17 cellular contexts compared by ENCODE assay signal in genomic region chr12:131785763-131786330, GRCh38. TPM values are rescaled to one million over a fixed set of nuclear protein-coding genes. Genes with fewer than 3 reads are reported as not detected.
A peak's percentile ranks its signal among the peaks of the same experiment; 100 is the strongest.
DNase-seq lines count a peak whose midpoint lies in the region; ATAC-seq, FAIRE-seq and TF ChIP-seq lines count a peak whose summit lies in the region.
"Had no signal": no experiment of that assay in that cellular context is flagged by ENCODE, and none has a peak within 500 bp of the region (broad histone marks: within the 10 kb centered on the region; RNA-seq: fewer than 3 reads in every experiment).

No MANE protein-coding gene starts in this region.

- intact Hi-C loops in Panc1 (cut with micrococcal nuclease; ENCODE audit: unreplicated experiment) = no loop called here

- H2BK15ac ChIP-seq in H1 (ENCODE audit: low read length) = peak overlapping the region; percentile 83; the same call in 1 of the 2 replicates

- DNase-seq in GM12891 (ENCODE audit: insufficient read length, low spot score) (no peak), Panc1 (ENCODE audit: low read depth, low spot score) (no peak), H1 (ENCODE audit: low read depth in 1 of 2, low spot score in 2 of 2) (no peak), osteoblast (ENCODE audit: insufficient read length, low spot score, missing footprints) (no peak), iPS-NIHi11 (ENCODE audit: low spot score) (no peak), HTR-8/SVneo (ENCODE audit: insufficient read length, low spot score) (no peak)
- DNase-seq in activated effector memory CD4-positive, alpha-beta T cell treated with anti-CD3 and anti-CD28 coated beads, Interleukin-2, amount 50 U/mL, for 16 hours = no peak
- DNase-seq: activated effector memory CD4-positive, alpha-beta T cell treated with Interleukin-2 at 50 U/mL for 16 hours; DMS153; left cardiac atrium; mucosa of descending colon; NCI-H2171 treated with DMSO at 0.1 percent for 48 hours; sigmoid colon; stimulated activated CD4-positive, alpha-beta T cell treated with anti-CD3 and anti-CD28 coated beads, Interleukin-4, amount 100 ng/mL, for 1 hour; tibial artery; WERI-Rb-1 had no signal

- ATAC-seq in Panc1 = 0 out of 2 replicates have a peak, but pooled peaks have one; percentile 28
- ATAC-seq: mucosa of descending colon had no signal

- no peak for TF ChIP-seq RAD21 in H1 (IDR thresholded peaks at IDR 0.05 in 1 of 2, conservative IDR thresholded peaks at IDR 0.05 in 1 of 2; ENCODE audit: low read depth in 2 of 2, low read length in 2 of 2)

- WGBS in H1 (ENCODE audit: extremely low coverage in 1 of 2, insufficient coverage in 1 of 2, insufficient read length in 1 of 2, insufficient replicate concordance in 2 of 2, low coverage in 1 of 2, low lambda C conversion rate in 2 of 2, missing lambda C conversion rate in 1 of 2), 2 experiments = 82% methylated on average over 15 of the region's 15 CpGs; no CpG with 5 or more reads in 1 of the 2 experiments

- peaks cover 13% of the 10 kb centered on the region for H3K36me3 ChIP-seq in Panc1 (ENCODE audit: control insufficient read depth, insufficient read depth, low read length)
- peaks cover 5 to 20% (median 12%) of the 10 kb centered on the region in 4 experiments; a peak in 7 of 8 replicates for H3K36me3 ChIP-seq in H1 (ENCODE audit: control insufficient read depth in 2 of 4, insufficient read depth in 4 of 4, low read length in 3 of 4)
- H3K36me3 ChIP-seq in osteoblast (ENCODE audit: insufficient read depth, low read length) = peaks cover 56% of the 10 kb centered on the region

- POLR2A ChIA-PET in Panc1 (lab: Charles Lee) (no interaction called here), H1 (lab: Charles Lee; ENCODE audit: partially characterized antibody) (interaction anchor here (0.6 to 3.4 kb wide), 4 partner anchors 9 to 462 kb away, joined by 3 to 13 read pairs (median 3); partner anchors contain the start of gene SFSWAP)

- H3K4ac ChIP-seq in H1 (replicated peaks; ENCODE audit: insufficient read length, low read depth, low read length) = peak overlapping the region; percentile 1

- H3K14ac ChIP-seq in H1 (ENCODE audit: insufficient read length) = no peak overlapping the region

- peak overlapping the region; percentile 86 for H2BK5ac ChIP-seq in H1 (ENCODE audit: low read depth, low read length)

- no peak for TF ChIP-seq EP300 in H1 (IDR thresholded peaks at IDR 0.05; ENCODE audit: borderline replicate concordance in 1 of 2, low read depth in 2 of 2, low read length in 2 of 2)

- no peak overlapping the region for H3K23ac ChIP-seq in H1 (ENCODE audit: insufficient read length)

- no peak overlapping the region for H4K8ac ChIP-seq in H1 (ENCODE audit: extremely low read depth, insufficient read depth, low read length)

- H3K4me2 ChIP-seq in H1 (ENCODE audit: insufficient read depth in 1 of 2, low read depth in 2 of 2, low read length in 2 of 2) (peak overlapping the region; percentile 60 to 64; a peak in 3 of 4 replicates), osteoblast (ENCODE audit: insufficient read depth, low read length) (no peak overlapping the region)

- no peak overlapping the region for H3K4me3 ChIP-seq in Panc1 (ENCODE audit: low read depth in 2 of 2, low read length in 2 of 2)
- H3K4me3 ChIP-seq in H1 (ENCODE audit: extremely low read depth in 1 of 4, insufficient read depth in 2 of 4, low read depth in 3 of 4, low read length in 4 of 4) = no peak overlapping the region
- H3K4me3 ChIP-seq in osteoblast (ENCODE audit: insufficient read depth, low read length) = no peak overlapping the region
- H3K4me3 ChIP-seq: breast epithelium, mucosa of descending colon, sigmoid colon, tibial artery had no signal

- in situ Hi-C loops in Panc1 (cut with HindIII; ENCODE audit: low pct_unique_long_range_greater_than_20kb, low sequenced_read_pairs) = no loop called here

- H3K56ac ChIP-seq in H1 (replicated peaks; ENCODE audit: insufficient read length, low read depth, low read length) = no peak overlapping the region

- no peaks in the 10 kb centered on the region for H3K4me1 ChIP-seq in Panc1 (ENCODE audit: control insufficient read depth, insufficient read depth, low read length)
- peaks cover 8 to 20% (median 12%) of the 10 kb centered on the region in 4 experiments for H3K4me1 ChIP-seq in H1 (replicated peaks in 1 of 4; ENCODE audit: control insufficient read depth in 3 of 4, insufficient read depth in 4 of 4, low read length in 3 of 4)
- H3K4me1 ChIP-seq in osteoblast (ENCODE audit: insufficient read depth, low read length) = peaks cover 32% of the 10 kb centered on the region
- H3K4me1 ChIP-seq: breast epithelium had no signal

- H2BK20ac ChIP-seq in H1 (ENCODE audit: low read length) = peak overlapping the region; percentile 40; the same call in 1 of the 2 replicates

- TF ChIP-seq CTCF in Panc1 (IDR thresholded peaks at IDR 0.05) (no peak), H1 (IDR thresholded peaks at IDR 0.05; ENCODE audit: control extremely low read depth in 1 of 3, insufficient read depth in 1 of 3, low read depth in 1 of 3, low read length in 3 of 3) (no peak), osteoblast (IDR thresholded peaks at IDR 0.05; ENCODE audit: extremely low read depth, low read depth, low read length) (no peak)

- CTCF ChIA-PET in Panc1 (lab: Charles Lee) (no interaction called here), H1 (lab: Charles Lee; ENCODE audit: partially characterized antibody) (interaction anchor here (1.1 to 4.0 kb wide), 5 partner anchors 10 to 97 kb away, joined by 3 to 24 read pairs (median 4); no protein-coding TSS in a partner anchor)

- H4K5ac ChIP-seq in H1 (ENCODE audit: insufficient read length, low read depth, low read length) = peak overlapping the region; percentile 18

- BruUV-seq in Panc1 (replicated peaks; lab: Mats Ljungman, UMichigan) = no TSS peak

- peak overlapping the region; percentile 68 for H3K18ac ChIP-seq in H1 (ENCODE audit: extremely low read depth, low read length)

- no peaks in the 10 kb centered on the region for H3K23me2 ChIP-seq in H1 (ENCODE audit: low read depth, low read length)

- peak overlapping the region; percentile 92 for H4K91ac ChIP-seq in H1 (replicated peaks; ENCODE audit: insufficient read length, low read length)

- H4K20me1 ChIP-seq in H1 (replicated peaks in 1 of 2; ENCODE audit: control insufficient read depth in 1 of 2, insufficient read depth in 2 of 2, low read length in 2 of 2) = peaks cover 0 to 3% of the 10 kb centered on the region in 2 experiments
- H4K20me1 ChIP-seq in osteoblast (ENCODE audit: insufficient read depth, low read length) = peaks cover 3% of the 10 kb centered on the region

- H3K9ac ChIP-seq in H1 (replicated peaks in 1 of 4; ENCODE audit: extremely low read depth in 1 of 4, low read depth in 3 of 4, low read length in 3 of 4) = no peak overlapping the region

- H2BK120ac ChIP-seq in H1 (replicated peaks; ENCODE audit: low read depth, low read length) = peak overlapping the region; percentile 45

- H3K27me3 ChIP-seq in Panc1 (ENCODE audit: control insufficient read depth, insufficient read depth, low read length) (no peaks in the 10 kb centered on the region), H1 (replicated peaks in 1 of 4; ENCODE audit: control insufficient read depth in 3 of 4, extremely low read depth in 1 of 4, insufficient read depth in 3 of 4, low read length in 3 of 4) (no peaks in the 10 kb centered on the region), osteoblast (ENCODE audit: insufficient read depth, low read length) (no peaks in the 10 kb centered on the region)
- H3K27me3 ChIP-seq: breast epithelium, sigmoid colon, tibial artery had no signal

- H2AK5ac ChIP-seq in H1 (ENCODE audit: low read depth, low read length) = no peak overlapping the region; the same call in 1 of the 2 replicates

- peak overlapping the region; percentile 93 for H2BK12ac ChIP-seq in H1 (ENCODE audit: low read depth, low read length)

- H2AFZ ChIP-seq in H1 (ENCODE audit: low read length) = no peak overlapping the region
- no peak overlapping the region for H2AFZ ChIP-seq in osteoblast (ENCODE audit: low read length)

- H3K27ac ChIP-seq in Panc1 (ENCODE audit: low read length) (no peak overlapping the region), H1 (ENCODE audit: low read depth, low read length) (peak overlapping the region; percentile 41), osteoblast (ENCODE audit: low read depth, low read length) (peak overlapping the region; percentile 85)
- H3K27ac ChIP-seq: breast epithelium, sigmoid colon, tibial artery, WERI-Rb-1 had no signal

- H3K9me3 ChIP-seq in Panc1 (ENCODE audit: control insufficient read depth, insufficient read depth, low read depth, low read length) (no peaks in the 10 kb centered on the region), H1 (ENCODE audit: insufficient read depth in 2 of 2, low read depth in 1 of 2, low read length in 1 of 2) (no peaks in the 10 kb centered on the region), osteoblast (ENCODE audit: low read depth, low read length) (no peaks in the 10 kb centered on the region)
- H3K9me3 ChIP-seq: breast epithelium, mucosa of descending colon, sigmoid colon, tibial artery had no signal

- no peaks in the 10 kb centered on the region for H3K79me2 ChIP-seq in H1 (ENCODE audit: control insufficient read depth in 1 of 2, insufficient read depth in 2 of 2, low read length in 2 of 2)
- H3K79me2 ChIP-seq in osteoblast (ENCODE audit: insufficient read depth, low read length) = peaks cover 6% of the 10 kb centered on the region

- FAIRE-seq in GM12891 (lab: Jason Lieb, UNC) = peak; percentile 68
- FAIRE-seq in H1 (lab: Jason Lieb, UNC) = no peak
- no peak for FAIRE-seq in HTR-8/SVneo (lab: Jason Lieb, UNC)

- H3K79me1 ChIP-seq in H1 (ENCODE audit: low read depth, low read length) = no peaks in the 10 kb centered on the region

- TF ChIP-seq POLR2A in GM12891 (IDR thresholded peaks at IDR 0.05; ENCODE audit: low read depth, low read length) (no peak), H1 (IDR thresholded peaks at IDR 0.05; ENCODE audit: control extremely low read depth in 1 of 2, low read depth in 2 of 2, low read length in 2 of 2) (no peak)

TF ChIP-seq in GM12891, 5 proteins besides CTCF, POLR2A, EP300 and RAD21 (continues in another document):
- no peak for TF ChIP-seq POU2F2 (IDR thresholded peaks at IDR 0.05; ENCODE audit: low read depth, low read length)

TF ChIP-seq in H1, 55 proteins besides CTCF, POLR2A, EP300 and RAD21 (continues in another document):
- TF ChIP-seq ZNF274 (IDR thresholded peaks at IDR 0.05; ENCODE audit: borderline replicate concordance, extremely low read depth, low read length) = no peak

RNA-seq across cellular contexts. Expression of gene MMP17, which starts 42.3 kb away (rescaled TPM):
- 0.82 TPM for polyA plus RNA-seq in GM12891 (2012; ENCODE audit: low read depth, missing spikeins)
- total RNA-seq in Panc1 (2021; ENCODE audit: unreplicated experiment) (30.0 TPM), osteoblast (10.5 and 11.2 TPM in 2 replicates)
- polyA plus RNA-seq in Panc1 (2012; ENCODE audit: insufficient read length) = 47.0 TPM
- 34.4 and 41.3 TPM in 2 replicates for total RNA-seq in H1 (2021; fragmentation: NEBNext Ultra II Directional; extraction: Animal tissue kit (Norgen Biotek cat#: 25700))
- polyA plus RNA-seq in H1 (2011; rRNA removed) = 53.8 and 55.7 TPM in 2 replicates
- 44.7 TPM for polyA plus RNA-seq in H1 (2011; cell fraction: cytosol; rRNA removed)
- polyA plus RNA-seq in H1 (2011; cell fraction: nucleus; rRNA removed) = 141 TPM
- polyA plus RNA-seq in H1 (2012, experiment 1 of 2) = 22.5 to 51.9 TPM (median 46.7 TPM) in 4 replicates
- polyA plus RNA-seq in H1 (2012, experiment 2 of 2) = 23.0 TPM
- polyA plus RNA-seq in H1 (2013, experiment 1 of 2) = 35.2 TPM
- polyA plus RNA-seq in H1 (2013, experiment 2 of 2) = 33.5 TPM
- polyA minus RNA-seq in H1 (2011; rRNA and poly(A)+ RNA removed) = 17.4 and 19.1 TPM in 2 replicates
- polyA minus RNA-seq in H1 (2011; cell fraction: cytosol; rRNA and poly(A)+ RNA removed) = 24.2 TPM
- polyA minus RNA-seq in H1 (2011; cell fraction: nucleus; rRNA and poly(A)+ RNA removed) = 47.2 TPM
